ENCODE assay signal across 18 cellular contexts in the genomic region with DNA sequence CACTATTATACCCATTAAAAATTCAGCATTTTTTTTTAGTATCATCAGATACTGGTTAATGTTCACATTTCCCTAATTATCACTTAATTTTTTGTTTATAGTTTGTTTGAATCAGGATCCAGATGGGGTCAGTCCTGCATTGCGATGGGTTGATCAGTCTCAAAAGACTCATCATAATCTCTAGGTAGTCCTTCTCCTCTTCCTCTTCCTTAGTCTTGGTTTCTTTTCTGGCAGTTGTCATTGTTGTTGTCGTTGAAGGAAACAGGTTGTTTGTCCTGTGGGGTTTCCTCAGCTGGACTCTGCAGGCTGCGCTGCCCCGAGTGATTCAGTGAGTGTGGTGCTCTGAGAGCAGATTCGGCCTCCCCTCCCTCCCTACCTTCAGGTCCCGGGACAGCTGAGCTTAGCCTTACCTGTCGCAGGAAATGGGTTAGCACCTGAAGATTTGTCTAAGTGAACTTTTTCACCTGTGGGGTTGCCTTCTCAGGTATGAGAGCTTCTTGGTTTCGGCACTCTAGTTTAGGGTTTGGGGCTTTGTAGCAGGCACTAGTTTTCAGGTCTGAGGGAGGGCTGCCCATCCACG. TPM values are rescaled to one million over a fixed set of nuclear protein-coding genes. Genes with fewer than 3 reads are reported as not detected.
DNase-seq lines count a peak whose midpoint lies in the region; FAIRE-seq and TF ChIP-seq lines count a peak whose summit lies in the region.
"Had no signal": no experiment of that assay in that cellular context is flagged by ENCODE, and none has a peak within 500 bp of the region (broad histone marks: within the 10 kb centered on the region; RNA-seq: fewer than 3 reads in every experiment).

No MANE protein-coding gene starts in this region.

- POLR2A ChIA-PET in OCI-LY7 (lab: Charles Lee), result no interaction called here

- dilution Hi-C loops in mammary epithelial cell (cut with HindIII; ENCODE audit: low sequenced_read_pairs), result loop anchor here (5.0 kb wide), 2 partner anchors 33 to 97 kb away; partner anchors contain the start of gene FARSA

- H3F3A ChIP-seq in GM23248 (ENCODE audit: insufficient read depth), result peaks cover 74% of the 10 kb centered on the region

- H3K27me3 ChIP-seq in GM23248 (replicated peaks; ENCODE audit: insufficient read depth) (no peaks in the 10 kb centered on the region), mammary epithelial cell (ENCODE audit: insufficient read depth, low read length) (no peaks in the 10 kb centered on the region)
- H3K27me3 ChIP-seq: colonic mucosa had no signal

- no peaks in the 10 kb centered on the region for H3K9me3 ChIP-seq in GM23248 (ENCODE audit: low read depth)
- H3K9me3 ChIP-seq in mammary epithelial cell (replicated peaks; ENCODE audit: insufficient read depth, low read length), result no peaks in the 10 kb centered on the region
- H3K9me3 ChIP-seq in OCI-LY7 (ENCODE audit: low read length), result no peaks in the 10 kb centered on the region
- H3K9me3 ChIP-seq: colonic mucosa had no signal

- H3K9ac ChIP-seq in GM23248 (peak overlapping the region; percentile 98), mammary epithelial cell (ENCODE audit: insufficient read depth, low read length) (no peak overlapping the region)

- H3K9me2 ChIP-seq in GM23248 (ENCODE audit: insufficient read depth), result no peaks in the 10 kb centered on the region
- no peaks in the 10 kb centered on the region for H3K9me2 ChIP-seq in OCI-LY7 (ENCODE audit: insufficient read depth, low read length)

- peaks cover 3% of the 10 kb centered on the region for H3K36me3 Mint-ChIP-seq in activated naive CD8-positive, alpha-beta T cell treated with anti-CD3 and anti-CD28 coated beads for 36 hours

- 48 to 49% methylated on average over 9 of the region's 9 CpGs for WGBS in GM23248 (ENCODE audit: low coverage in 1 of 2, low lambda C conversion rate in 2 of 2, missing lambda C conversion rate in 2 of 2), 2 experiments
- 33% methylated on average over 9 of the region's 9 CpGs for WGBS in mammary epithelial cell (ENCODE audit: low coverage, missing lambda C conversion rate)

- peak overlapping the region; percentile 96 for H3K4me2 ChIP-seq in GM23248 (ENCODE audit: unreplicated experiment)
- H3K4me2 ChIP-seq in mammary epithelial cell (ENCODE audit: insufficient read depth, low read depth, low read length), result peak overlapping the region; percentile 1
- H3K4me2 ChIP-seq in OCI-LY7 (ENCODE audit: low read length), result no peak overlapping the region

- H3K27ac ChIP-seq in GM23248 (peak overlapping the region; percentile 94), mammary epithelial cell (ENCODE audit: insufficient read depth, low read depth, low read length) (no peak overlapping the region), temporal lobe (ENCODE audit: low read depth, low read length) (peak overlapping the region; percentile 100), OCI-LY7 (ENCODE audit: low read depth, low read length, poor library complexity, severe bottlenecking) (no peak overlapping the region)
- H3K27ac ChIP-seq: colonic mucosa, HL-60 had no signal

- intact Hi-C loops in mammary epithelial cell (cut with micrococcal nuclease), result no loop called here
- intact Hi-C loops in OCI-LY7 (cut with micrococcal nuclease; ENCODE audit: unreplicated experiment), result no loop called here

- H4K20me1 ChIP-seq in GM23248 (ENCODE audit: insufficient read depth) (no peaks in the 10 kb centered on the region), mammary epithelial cell (ENCODE audit: insufficient read depth, low read length) (no peaks in the 10 kb centered on the region), OCI-LY7 (ENCODE audit: insufficient read depth, low read length) (no peaks in the 10 kb centered on the region)

- no peak for TF ChIP-seq POLR2A in H54 (IDR thresholded peaks at IDR 0.05; ENCODE audit: low read depth, low read length)

- H3K27me3 Mint-ChIP-seq in activated naive CD8-positive, alpha-beta T cell treated with anti-CD3 and anti-CD28 coated beads for 36 hours, result peaks cover 16% of the 10 kb centered on the region

- in situ Hi-C loops in GM23248 (cut with MboI) (no loop called here), mammary epithelial cell (cut with MboI; ENCODE audit: low sequenced_read_pairs in 2 of 2) (loop anchor here in 1 of 2 donors (5.0 kb wide), 1 partner anchor 37 kb away; no protein-coding TSS in a partner anchor)

- H3K79me2 ChIP-seq in GM23248 (ENCODE audit: insufficient read depth) (peaks cover 100% of the 10 kb centered on the region), mammary epithelial cell (ENCODE audit: insufficient read depth, low read length) (peaks cover 98% of the 10 kb centered on the region), OCI-LY7 (ENCODE audit: insufficient read depth, low read depth, low read length) (no peaks in the 10 kb centered on the region)

- BruUV-seq in mammary epithelial cell (replicated peaks; lab: Mats Ljungman, UMichigan), result no TSS peak
- no TSS peak for BruUV-seq in OCI-LY7 (replicated peaks; lab: Mats Ljungman, UMichigan)

- H3K36me3 ChIP-seq in GM23248 (ENCODE audit: low read depth), result 0 out of 2 replicates have a peak, but pooled peaks cover 3% of the 10 kb centered on the region
- H3K36me3 ChIP-seq in mammary epithelial cell (ENCODE audit: insufficient read depth, low read length), result no peaks in the 10 kb centered on the region
- H3K36me3 ChIP-seq in OCI-LY7 (ENCODE audit: insufficient read depth, low read length), result no peaks in the 10 kb centered on the region
- H3K36me3 ChIP-seq: colonic mucosa had no signal

- no peak overlapping the region for H3K4me3 Mint-ChIP-seq in activated naive CD8-positive, alpha-beta T cell treated with anti-CD3 and anti-CD28 coated beads for 36 hours
- H3K4me3 Mint-ChIP-seq: activated CD4-positive, alpha-beta memory T cell treated with anti-CD3 and anti-CD28 coated beads, Interleukin-2, amount 10 ng/mL, durations not matched to agents 7 days and 5 days had no signal

- DNase-seq in GM23248, result no peak
- no peak for DNase-seq in mammary epithelial cell
- DNase-seq in medulla oblongata (ENCODE audit: extremely low spot score), result peak; percentile 31
- no peak for DNase-seq in H54 (ENCODE audit: insufficient read length, low spot score)
- no peak for DNase-seq in activated naive CD8-positive, alpha-beta T cell treated with anti-CD3 and anti-CD28 coated beads for 36 hours
- DNase-seq in RCC 7860 (ENCODE audit: low spot score), result no peak
- no peak for DNase-seq in OCI-LY7 (ENCODE audit: low spot score)
- DNase-seq: activated T-cell treated with anti-CD3 and anti-CD28 coated beads, Interleukin-2, amount 50 U/mL, for 48 hours; colonic mucosa; islet precursor cell; NCI-H1092; NCI-H2081 treated with DMSO at 0.1 percent for 48 hours had no signal

- no peak for TF ChIP-seq CTCF in mammary epithelial cell (conservative IDR thresholded peaks at IDR 0.05 in 1 of 2, IDR thresholded peaks at IDR 0.05 in 1 of 2; ENCODE audit: extremely low read depth in 1 of 2, insufficient read depth in 1 of 2, low read depth in 1 of 2, low read length in 2 of 2)
- no peak for TF ChIP-seq CTCF in OCI-LY7 (conservative IDR thresholded peaks at IDR 0.05; ENCODE audit: low read length)

- H3K4me1 Mint-ChIP-seq in activated naive CD8-positive, alpha-beta T cell treated with anti-CD3 and anti-CD28 coated beads for 36 hours, result peaks cover 4% of the 10 kb centered on the region

- FAIRE-seq in H54 (lab: Jason Lieb, UNC) (no peak), RCC 7860 (lab: Jason Lieb, UNC) (no peak)
- FAIRE-seq: G401.6, GM12878 had no signal

- H3K9me3 Mint-ChIP-seq in activated naive CD8-positive, alpha-beta T cell treated with anti-CD3 and anti-CD28 coated beads for 36 hours, result no peaks in the 10 kb centered on the region
- H3K9me3 Mint-ChIP-seq: activated CD4-positive, alpha-beta memory T cell treated with anti-CD3 and anti-CD28 coated beads, Interleukin-2, amount 10 ng/mL, durations not matched to agents 7 days and 5 days had no signal

- no peak overlapping the region for H3K27ac Mint-ChIP-seq in activated naive CD8-positive, alpha-beta T cell treated with anti-CD3 and anti-CD28 coated beads for 36 hours
- H3K27ac Mint-ChIP-seq: activated CD4-positive, alpha-beta memory T cell treated with anti-CD3 and anti-CD28 coated beads, Interleukin-2, amount 10 ng/mL, durations not matched to agents 7 days and 5 days had no signal

- H2AFZ ChIP-seq in GM23248 (no peak overlapping the region), mammary epithelial cell (ENCODE audit: low read depth, low read length) (peak overlapping the region; percentile 5), OCI-LY7 (ENCODE audit: low read length) (no peak overlapping the region)

- peak overlapping the region; percentile 85 for H3K4me3 ChIP-seq in GM23248
- H3K4me3 ChIP-seq in mammary epithelial cell (replicated peaks in 1 of 3; ENCODE audit: insufficient read depth in 1 of 3, low read depth in 2 of 3, low read length in 3 of 3), result no peak overlapping the region
- no peak overlapping the region for H3K4me3 ChIP-seq in OCI-LY7 (ENCODE audit: low read depth, low read length, poor library complexity, severe bottlenecking)
- H3K4me3 ChIP-seq: colonic mucosa, GM12878 had no signal

- H3K4me1 ChIP-seq in GM23248 (ENCODE audit: insufficient read depth) (peaks cover 76% of the 10 kb centered on the region), mammary epithelial cell (ENCODE audit: insufficient read depth, low read length) (peaks cover 84% of the 10 kb centered on the region), OCI-LY7 (ENCODE audit: insufficient read depth, low read length, poor library complexity, severe bottlenecking) (no peaks in the 10 kb centered on the region)

- CTCF ChIA-PET in mammary epithelial cell (lab: Charles Lee; ENCODE audit: low non-redundant PET), result interaction anchor here (0.7 kb wide), 1 partner anchor 15 kb away, joined by 6 read pairs; no protein-coding TSS in a partner anchor
- CTCF ChIA-PET in OCI-LY7 (lab: Charles Lee; ENCODE audit: unreplicated experiment), result no interaction called here

RNA-seq across cellular contexts. Expression of gene NFIX, which starts 34.1 kb away (rescaled TPM):
- 71.0 and 81.4 TPM in 2 replicates for total RNA-seq in GM23248 (2014; rRNA removed; shearing (Covaris generic))
- polyA plus RNA-seq in GM23248 (2016; fragmentation: Nextera tagmentation; extraction: Ambion mirVana) (59.2 and 60.8 TPM in 2 replicates), mammary epithelial cell (24.5 TPM)
- total RNA-seq in mammary epithelial cell (10 to 100 TPM; 43.2 to 76.1 TPM), temporal lobe (185 TPM), OCI-LY7 (2022) (0.68 and 0.72 TPM in 2 replicates)
- polyA minus RNA-seq in mammary epithelial cell, result 215 TPM
- total RNA-seq in activated naive CD8-positive, alpha-beta T cell treated with anti-CD3 and anti-CD28 coated beads for 36 hours, result 1 to 10 TPM; 6.3 to 8.7 TPM
- 0.03 and 0.16 TPM in 2 replicates for total RNA-seq in OCI-LY7 (2014; rRNA removed; shearing (Covaris generic))
- total RNA-seq: epithelial cell of proximal tubule had no signal

Comparison
In these comparisons a context has a peak if more than half of its experiments do, and no peak if none do; other contexts are left out.
1. H3K27ac ChIP-seq: peak in GM23248 (single experiment) and temporal lobe (single experiment); none in mammary epithelial cell (single experiment) and OCI-LY7 (single experiment).
2. RNA of gene NFIX, which starts 34.1 kb away (total RNA-seq): 185 TPM in temporal lobe (single experiment), 43.2 to 76.1 TPM in mammary epithelial cell, 71.0 to 81.4 TPM in GM23248 and 6.3 to 8.7 TPM in activated naive CD8-positive, alpha-beta T cell treated with anti-CD3 and anti-CD28 coated beads for 36 hours; 0.03 to 0.72 TPM in OCI-LY7; every median in the first group is over 4 times any median in the second.